Comparison of ENCODE assay signal across 15 cellular contexts in genomic region chr2:25936889-25937545, GRCh38. TPM values are rescaled to one million over a fixed set of nuclear protein-coding genes. Genes with fewer than 3 reads are reported as not detected.
A peak's percentile ranks its signal among the peaks of the same experiment; 100 is the strongest.
DNase-seq lines count a peak whose midpoint lies in the region; ATAC-seq and TF ChIP-seq lines count a peak whose summit lies in the region.
"Had no signal": no experiment of that assay in that cellular context is flagged by ENCODE, and none has a peak within 500 bp of the region (broad histone marks: within the 10 kb centered on the region; RNA-seq: fewer than 3 reads in every experiment).

No MANE protein-coding gene starts in this region.

- H3K36me3 ChIP-seq in gastroesophageal sphincter: peaks cover 0 to 53% of the 10 kb centered on the region in 2 donors

- no peaks in the 10 kb centered on the region for H3K9me3 ChIP-seq in gastroesophageal sphincter

- peak; percentile 40 for TF ChIP-seq EP300 in gastroesophageal sphincter (IDR thresholded peaks at IDR 0.05)

- no peaks in the 10 kb centered on the region for H3K27me3 ChIP-seq in gastroesophageal sphincter

- H3K4me1 ChIP-seq in gastroesophageal sphincter: peaks cover 0 to 6% (median 0%) of the 10 kb centered on the region in 3 donors

- H3K27ac ChIP-seq in gastroesophageal sphincter: peak overlapping the region in 2 of 4 donors; percentile 16 to 31

- no peak for TF ChIP-seq POLR2A in gastroesophageal sphincter (IDR thresholded peaks at IDR 0.05)

- TF ChIP-seq CTCF in gastroesophageal sphincter (IDR thresholded peaks at IDR 0.05): no peak

- WGBS in gastroesophageal sphincter (ENCODE audit: low coverage in 1 of 2), 2 donors: 50 to 61% methylated on average over 2 to 7 of the region's 7 CpGs

- ATAC-seq in gastroesophageal sphincter: no peak
- ATAC-seq in HG03439 (IDR thresholded peaks at IDR 0.05; ENCODE audit: unreplicated experiment): no peak
- no peak for ATAC-seq in HG03045 (IDR thresholded peaks at IDR 0.05; ENCODE audit: unreplicated experiment)
- no peak for ATAC-seq in HG02610 (IDR thresholded peaks at IDR 0.05; ENCODE audit: unreplicated experiment)
- ATAC-seq: activated T-cell treated with anti-CD3 and anti-CD28 coated beads, Interleukin-2, amount 50 U/mL, for 72 hours; GM12878 had no signal

- no peak overlapping the region for H3K4me3 ChIP-seq in gastroesophageal sphincter
- H3K4me3 ChIP-seq: GM12878 had no signal

- DNase-seq in HT-29 (ENCODE audit: low spot score) (peak; percentile 11), NCI-H524 (lab: John Stamatoyannopoulos, UW) (peak; percentile 79 to 95), renal cortical epithelial cell (ENCODE audit: low read depth) (peak; percentile 5)
- no peak for DNase-seq in activated T-cell treated with anti-CD3 and anti-CD28 coated beads, Interleukin-2, amount 50 U/mL, for 48 hours
- DNase-seq: activated CD4-positive, alpha-beta T cell treated with anti-CD3 and anti-CD28 coated beads, Interleukin-2, amount 10 ng/mL, durations not matched to agents 7 days and 5 days; activated T-cell treated with anti-CD3 and anti-CD28 coated beads, Interleukin-2, amount 50 U/mL, for 72 hours; NCI-H1092; NCI-H510A treated with DMSO at 0.1 percent for 48 hours; stimulated activated CD4-positive, alpha-beta T cell treated with anti-CD3 and anti-CD28 coated beads, Interleukin-2, amount 100 ng/mL, for 48 hours; T-helper 2 cell had no signal

RNA-seq across cellular contexts. Expression of gene KIF3C, which starts 45.3 kb away (rescaled TPM):
- 1.9 and 3.2 TPM in 2 replicates for total RNA-seq in HT-29 (2014; rRNA removed; shearing (Covaris generic))
- total RNA-seq in gastroesophageal sphincter (10 to 100 TPM in 2 of 4 donors, 1 to 10 TPM in 2; 5.9 to 14.6 (median 10.2) TPM), renal cortical epithelial cell (28.9 and 41.7 TPM in 2 replicates)

RNA-seq across cellular contexts. Expression of gene ASXL2, which starts 58.7 kb away (rescaled TPM):
- 9.3 and 12.1 TPM in 2 replicates for total RNA-seq in HT-29 (2014; rRNA removed; shearing (Covaris generic))
- 10 to 100 TPM; 13.3 to 26.7 (median 16.8) TPM for total RNA-seq in gastroesophageal sphincter
- total RNA-seq in renal cortical epithelial cell: 4.7 and 20.1 TPM in 2 replicates

Comparison
In these comparisons a context has a peak if more than half of its experiments do, and no peak if none do; other contexts are left out.
1. DNase-seq: peak in HT-29 (single experiment), NCI-H524 (2 of 2) and renal cortical epithelial cell (single experiment); none in activated T-cell treated with anti-CD3 and anti-CD28 coated beads, Interleukin-2, amount 50 U/mL, for 48 hours (0 of 2).